ENCODE assay signal across 21 cellular contexts in the genomic region with DNA sequence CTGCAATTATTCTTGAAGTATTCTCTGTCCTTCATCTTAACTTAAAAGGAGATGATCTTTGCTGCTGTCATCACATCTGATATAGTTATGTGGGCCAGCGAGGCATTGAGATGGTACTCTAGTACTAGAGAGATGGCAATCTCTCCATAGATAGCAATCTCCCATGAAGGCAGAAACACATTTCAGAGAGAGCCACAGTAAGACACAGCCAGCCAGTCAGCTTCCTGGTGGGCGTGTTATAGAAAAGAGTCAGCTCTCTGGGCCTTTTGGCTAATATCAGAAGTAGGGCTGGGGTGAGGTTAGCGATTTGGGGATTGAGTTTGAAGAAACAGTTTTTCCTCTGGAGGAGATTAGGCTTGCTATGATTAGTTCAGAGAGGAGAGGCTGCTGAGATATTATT. TPM values are rescaled to one million over a fixed set of nuclear protein-coding genes. Genes with fewer than 3 reads are reported as not detected.
DNase-seq lines count a peak whose midpoint lies in the region; FAIRE-seq lines count a peak whose summit lies in the region.
"Had no signal": no experiment of that assay in that cellular context is flagged by ENCODE, and none has a peak within 500 bp of the region (broad histone marks: within the 10 kb centered on the region; RNA-seq: fewer than 3 reads in every experiment).

No MANE protein-coding gene starts in this region.

- H3K79me2 ChIP-seq in Karpas-422 (ENCODE audit: low read length), result no peaks in the 10 kb centered on the region
- no peaks in the 10 kb centered on the region for H3K79me2 ChIP-seq in trophoblast cell (ENCODE audit: control insufficient read depth, insufficient read depth, low read length, poor library complexity)

- H3K36me3 Mint-ChIP-seq in activated CD4-positive, alpha-beta memory T cell treated with anti-CD3 and anti-CD28 coated beads, Interleukin-2, amount 10 ng/mL, durations not matched to agents 7 days and 5 days (ENCODE audit: low read depth), result peaks cover 6% of the 10 kb centered on the region

- no peak overlapping the region for H3K18ac ChIP-seq in trophoblast cell (ENCODE audit: low read length)

- H3K4ac ChIP-seq in trophoblast cell (ENCODE audit: low read depth, low read length), result no peak overlapping the region

- no peak overlapping the region for H3K14ac ChIP-seq in trophoblast cell (ENCODE audit: low read length)

- no peaks in the 10 kb centered on the region for H3K27me3 Mint-ChIP-seq in activated CD4-positive, alpha-beta memory T cell treated with anti-CD3 and anti-CD28 coated beads, Interleukin-2, amount 10 ng/mL, durations not matched to agents 7 days and 5 days
- H3K27me3 Mint-ChIP-seq: CD4-positive, alpha-beta T cell had no signal

- no peaks in the 10 kb centered on the region for H3K9me3 ChIP-seq in Karpas-422 (ENCODE audit: low read length)
- H3K9me3 ChIP-seq in trophoblast cell (ENCODE audit: insufficient read depth, low read depth, low read length), result peaks cover 4% of the 10 kb centered on the region
- H3K9me3 ChIP-seq: MG63, Peyer's patch had no signal

- CTCF ChIA-PET in activated CD4-positive, alpha-beta memory T cell treated with anti-CD3 and anti-CD28 coated beads, Interleukin-2, amount 10 ng/mL, durations not matched to agents 7 days and 5 days (lab: Charles Lee), result interaction anchor here (1.0 to 1.4 kb wide), 2 partner anchors 14 to 71 kb away, joined by 3 to 4 read pairs; no protein-coding TSS in a partner anchor

- peak overlapping the region; percentile 83 for H3K27ac ChIP-seq in Karpas-422 (ENCODE audit: low read length)
- H3K27ac ChIP-seq in trophoblast cell (ENCODE audit: low read depth, low read length), result no peak overlapping the region
- H3K27ac ChIP-seq: Peyer's patch had no signal

- no peaks in the 10 kb centered on the region for H3K36me3 ChIP-seq in Karpas-422 (ENCODE audit: insufficient read depth, low read length)
- H3K36me3 ChIP-seq in trophoblast cell (ENCODE audit: control insufficient read depth in 1 of 2, insufficient read depth in 2 of 2, low read length in 2 of 2), result no peaks in the 10 kb centered on the region

- H3K4me3 ChIP-seq in Karpas-422 (ENCODE audit: low read length) (no peak overlapping the region), trophoblast cell (ENCODE audit: low read depth, low read length) (no peak overlapping the region)
- H3K4me3 ChIP-seq: MG63, Peyer's patch had no signal

- no peaks in the 10 kb centered on the region for H3K79me1 ChIP-seq in trophoblast cell (ENCODE audit: low read length)

- H3K4me3 Mint-ChIP-seq in activated CD4-positive, alpha-beta memory T cell treated with anti-CD3 and anti-CD28 coated beads, Interleukin-2, amount 10 ng/mL, durations not matched to agents 7 days and 5 days, result no peak overlapping the region
- H3K4me3 Mint-ChIP-seq: CD4-positive, alpha-beta T cell had no signal

- peaks cover 25% of the 10 kb centered on the region for H3K4me1 ChIP-seq in Karpas-422 (ENCODE audit: low read length)
- peaks cover 6 to 10% of the 10 kb centered on the region in 2 experiments for H3K4me1 ChIP-seq in trophoblast cell (ENCODE audit: control insufficient read depth in 1 of 2, insufficient read depth in 2 of 2, low read length in 2 of 2)

- H3K27me3 ChIP-seq in Karpas-422 (ENCODE audit: low read length) (no peaks in the 10 kb centered on the region), trophoblast cell (ENCODE audit: insufficient read depth, low read length) (no peaks in the 10 kb centered on the region)
- H3K27me3 ChIP-seq: MG63, Peyer's patch had no signal

- no peak overlapping the region for H4K8ac ChIP-seq in trophoblast cell (ENCODE audit: low read depth, low read length)

- no peak overlapping the region for H2BK12ac ChIP-seq in trophoblast cell (ENCODE audit: low read length)

- H4K20me1 ChIP-seq in Karpas-422 (ENCODE audit: insufficient read depth, low read depth, low read length), result no peaks in the 10 kb centered on the region

- DNase-seq in activated CD8-positive, alpha-beta memory T cell treated with anti-CD3 and anti-CD28 coated beads, Interleukin-2, amount 50 U/mL, for 48 hours, result peak; percentile 50
- no peak for DNase-seq in activated CD8-positive, alpha-beta memory T cell treated with anti-CD3 and anti-CD28 coated beads, Interleukin-2, amount 50 U/mL, for 4 hours
- peak; percentile 74 for DNase-seq in Karpas-422
- DNase-seq in activated CD4-positive, alpha-beta memory T cell treated with anti-CD3 and anti-CD28 coated beads, Interleukin-2, amount 10 ng/mL, durations not matched to agents 7 days and 5 days, result peak; percentile 35
- DNase-seq in trophoblast cell, result peak; percentile 64 to 90
- no peak for DNase-seq in urothelium cell line (ENCODE audit: low spot score)
- no peak for DNase-seq in inferior parietal cortex (ENCODE audit: extremely low spot score)
- DNase-seq in NOMO-1 treated with dmso at 0.1 percent for 144 hours (lab: John Stamatoyannopoulos, UW; ENCODE audit: unreplicated experiment), result no peak
- DNase-seq: AML-193; Calu3; CD4-positive, alpha-beta T cell; KG1; MG63; NCI-H187 treated with DMSO at 0.1 percent for 48 hours; NCI-H2171; NCI-H82; Peyer's patch; SHP77 had no signal

- H3K9ac ChIP-seq in Karpas-422 (ENCODE audit: low read length) (peak overlapping the region; percentile 22), trophoblast cell (ENCODE audit: low read length) (no peak overlapping the region)

- H4K91ac ChIP-seq in trophoblast cell (ENCODE audit: low read depth, low read length), result no peak overlapping the region

- no peak overlapping the region for H3K27ac Mint-ChIP-seq in activated CD4-positive, alpha-beta memory T cell treated with anti-CD3 and anti-CD28 coated beads, Interleukin-2, amount 10 ng/mL, durations not matched to agents 7 days and 5 days
- H3K27ac Mint-ChIP-seq: CD4-positive, alpha-beta T cell had no signal

- no peak overlapping the region for H2AK5ac ChIP-seq in trophoblast cell (ENCODE audit: low read length)

- WGBS in trophoblast cell (ENCODE audit: extremely low coverage, insufficient coverage, insufficient read length), result no CpG with 5 or more reads among the region's 3 CpGs

- H3K4me1 Mint-ChIP-seq in activated CD4-positive, alpha-beta memory T cell treated with anti-CD3 and anti-CD28 coated beads, Interleukin-2, amount 10 ng/mL, durations not matched to agents 7 days and 5 days, result peaks cover 32% of the 10 kb centered on the region

- H3K4me2 ChIP-seq in Karpas-422 (ENCODE audit: low read depth, low read length, poor library complexity, severe bottlenecking) (peak overlapping the region; percentile 70), trophoblast cell (ENCODE audit: low read length) (no peak overlapping the region)

- H4K12ac ChIP-seq in trophoblast cell (ENCODE audit: low read depth, low read length), result no peak overlapping the region

- H3K23ac ChIP-seq in trophoblast cell (ENCODE audit: low read length), result no peak overlapping the region

- no peak overlapping the region for H2BK120ac ChIP-seq in trophoblast cell (ENCODE audit: insufficient read depth, low read length, poor library complexity)

- peak overlapping the region; percentile 6; the same call in 1 of the 2 replicates for H2AFZ ChIP-seq in Karpas-422 (ENCODE audit: low read length)
- H2AFZ ChIP-seq in trophoblast cell (ENCODE audit: insufficient read depth, low read length, poor library complexity), result no peak overlapping the region

- no peaks in the 10 kb centered on the region for H3K9me3 Mint-ChIP-seq in activated CD4-positive, alpha-beta memory T cell treated with anti-CD3 and anti-CD28 coated beads, Interleukin-2, amount 10 ng/mL, durations not matched to agents 7 days and 5 days

- H2BK5ac ChIP-seq in trophoblast cell (ENCODE audit: low read depth, low read length, poor library complexity), result no peak overlapping the region

- FAIRE-seq in urothelium cell line (lab: Jason Lieb, UNC), result no peak

- no peaks in the 10 kb centered on the region for H3K9me2 ChIP-seq in Karpas-422 (replicated peaks; ENCODE audit: insufficient read depth, low read length)

- POLR2A ChIA-PET in activated CD4-positive, alpha-beta memory T cell treated with anti-CD3 and anti-CD28 coated beads, Interleukin-2, amount 10 ng/mL, durations not matched to agents 7 days and 5 days (lab: Charles Lee), result interaction anchor here (0.5 to 1.2 kb wide), 2 partner anchors 10 to 12 kb away, joined by 3 read pairs; no protein-coding TSS in a partner anchor

RNA-seq across cellular contexts. Expression of gene EFCAB13, which starts 22.6 kb away (rescaled TPM):
- 0.58 and 1.0 TPM in 2 replicates for total RNA-seq in Karpas-422 (2014; rRNA removed; shearing (Covaris generic); ENCODE audit: low replicate concordance)
- total RNA-seq in activated CD4-positive, alpha-beta memory T cell treated with anti-CD3 and anti-CD28 coated beads, Interleukin-2, amount 10 ng/mL, durations not matched to agents 7 days and 5 days, result 1 to 10 TPM; 5.7 to 6.4 TPM
- 0.12 and 0.15 TPM in 2 replicates for polyA plus RNA-seq in trophoblast cell (2013)
- total RNA-seq: A673, G401 had no signal

RNA-seq across cellular contexts. Expression of gene ITGB3, which starts 47.5 kb away (rescaled TPM):
- 16.4 and 19.6 TPM in 2 replicates for total RNA-seq in Karpas-422 (2014; rRNA removed; shearing (Covaris generic); ENCODE audit: low replicate concordance)
- 1 to 10 TPM; 1.9 to 2.2 TPM for total RNA-seq in activated CD4-positive, alpha-beta memory T cell treated with anti-CD3 and anti-CD28 coated beads, Interleukin-2, amount 10 ng/mL, durations not matched to agents 7 days and 5 days
- 3.7 and 4.4 TPM in 2 replicates for polyA plus RNA-seq in trophoblast cell (2013)
- total RNA-seq: A673, G401, NCI-H460 had no signal

Comparison
In these comparisons a context has a peak if more than half of its experiments do, and no peak if none do; other contexts are left out.
1. DNase-seq: peak in activated CD8-positive, alpha-beta memory T cell treated with anti-CD3 and anti-CD28 coated beads, Interleukin-2, amount 50 U/mL, for 48 hours (single experiment), Karpas-422 (single experiment), activated CD4-positive, alpha-beta memory T cell treated with anti-CD3 and anti-CD28 coated beads, Interleukin-2, amount 10 ng/mL, durations not matched to agents 7 days and 5 days (single experiment) and trophoblast cell (2 of 2); none in activated CD8-positive, alpha-beta memory T cell treated with anti-CD3 and anti-CD28 coated beads, Interleukin-2, amount 50 U/mL, for 4 hours (single experiment), urothelium cell line (single experiment), inferior parietal cortex (single experiment) and NOMO-1 treated with dmso at 0.1 percent for 144 hours (single experiment).